ENCODE assay signal across 18 cellular contexts in the genomic region with DNA sequence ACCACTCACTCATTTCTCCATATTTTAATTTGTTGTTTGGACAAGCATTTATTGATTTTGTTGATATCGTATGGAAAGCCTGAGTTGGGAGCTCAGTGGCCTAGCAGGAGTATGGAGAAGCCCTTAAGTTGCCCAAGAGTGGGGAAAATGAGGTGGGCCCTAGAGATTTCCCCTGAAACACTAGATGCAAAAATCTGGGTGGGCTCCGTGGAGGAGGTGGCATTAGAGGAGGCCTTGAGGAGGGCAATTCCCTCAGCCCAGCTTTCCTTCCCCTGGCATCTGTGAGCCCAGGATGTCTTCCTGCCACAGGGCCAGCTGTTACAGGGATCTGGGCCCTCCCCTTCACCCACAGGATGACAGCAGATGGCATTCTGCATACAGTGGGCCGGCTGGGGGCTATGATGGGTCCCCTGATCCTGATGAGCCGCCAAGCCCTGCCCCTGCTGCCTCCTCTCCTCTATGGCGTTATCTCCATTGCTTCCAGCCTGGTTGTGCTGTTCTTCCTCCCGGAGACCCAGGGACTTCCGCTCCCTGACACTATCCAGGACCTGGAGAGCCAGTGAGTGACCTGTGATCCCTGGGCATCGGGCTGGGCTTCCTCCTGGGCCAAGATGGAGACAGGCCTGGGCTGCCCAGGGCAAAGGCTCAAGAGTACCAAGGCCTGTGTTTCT. TPM values are rescaled to one million over a fixed set of nuclear protein-coding genes. Genes with fewer than 3 reads are reported as not detected.
DNase-seq lines count a peak whose midpoint lies in the region; ATAC-seq and TF ChIP-seq lines count a peak whose summit lies in the region.
"Had no signal": no experiment of that assay in that cellular context is flagged by ENCODE, and none has a peak within 500 bp of the region (broad histone marks: within the 10 kb centered on the region; RNA-seq: fewer than 3 reads in every experiment).

No MANE protein-coding gene starts in this region.

- no peak overlapping the region for H3K4me3 Mint-ChIP-seq in naive thymus-derived CD4-positive, alpha-beta T cell

- H3K27me3 ChIP-seq in lower lobe of right lung (ENCODE audit: low read depth) (no peaks in the 10 kb centered on the region), upper lobe of right lung (no peaks in the 10 kb centered on the region)
- H3K27me3 ChIP-seq in naive thymus-derived CD4-positive, alpha-beta T cell (ENCODE audit: control insufficient read depth in 2 of 2, insufficient read depth in 2 of 2, low read length in 2 of 2), result no peaks in the 10 kb centered on the region

- H3K4me3 ChIP-seq in lower lobe of right lung, result no peak overlapping the region
- no peak overlapping the region for H3K4me3 ChIP-seq in upper lobe of right lung
- H3K4me3 ChIP-seq in naive thymus-derived CD4-positive, alpha-beta T cell (ENCODE audit: low read length), result no peak overlapping the region
- H3K4me3 ChIP-seq: SK-N-MC had no signal

- peaks cover 0 to 5% (median 0%) of the 10 kb centered on the region in 5 donors for H3K27me3 Mint-ChIP-seq in naive thymus-derived CD4-positive, alpha-beta T cell

- H3K36me3 Mint-ChIP-seq in naive thymus-derived CD4-positive, alpha-beta T cell, result no peaks in the 10 kb centered on the region

- CTCF ChIA-PET in naive thymus-derived CD4-positive, alpha-beta T cell (lab: Charles Lee), result no interaction called here

- DNase-seq in activated effector memory CD4-positive, alpha-beta T cell treated with anti-CD3 and anti-CD28 coated beads, Interleukin-2, amount 50 U/mL, for 16 hours, result peak; percentile 27
- no peak for DNase-seq in activated effector memory CD4-positive, alpha-beta T cell treated with Interleukin-2 at 50 U/mL for 16 hours
- peak; percentile 59 for DNase-seq in NCI-H524 treated with DMSO at 0.1 percent for 48 hours (lab: John Stamatoyannopoulos, UW)
- DNase-seq in lower lobe of right lung, result peak; percentile 16
- DNase-seq in upper lobe of right lung, result peak; percentile 40
- DNase-seq in naive thymus-derived CD4-positive, alpha-beta T cell, result no peak
- DNase-seq: EL, NCI-H1105 treated with DMSO at 0.1 percent for 48 hours, NCI-H1930, Right ventricle myocardium superior had no signal

- H3K27ac Mint-ChIP-seq in naive thymus-derived CD4-positive, alpha-beta T cell, result no peak overlapping the region

- no peak overlapping the region for H3K27ac ChIP-seq in lower lobe of right lung
- H3K27ac ChIP-seq in upper lobe of right lung, result no peak overlapping the region
- no peak overlapping the region for H3K27ac ChIP-seq in naive thymus-derived CD4-positive, alpha-beta T cell (ENCODE audit: low read depth, low read length)
- H3K27ac ChIP-seq: SK-N-MC had no signal

- no peaks in the 10 kb centered on the region for H3K9me3 ChIP-seq in lower lobe of right lung
- H3K9me3 ChIP-seq in upper lobe of right lung, result no peaks in the 10 kb centered on the region
- H3K9me3 ChIP-seq in naive thymus-derived CD4-positive, alpha-beta T cell (ENCODE audit: control insufficient read depth in 2 of 3, low read length in 3 of 3), result no peaks in the 10 kb centered on the region

- H3K4me1 Mint-ChIP-seq in naive thymus-derived CD4-positive, alpha-beta T cell, result peaks cover 0 to 7% (median 4%) of the 10 kb centered on the region in 7 donors

- H3K9me3 Mint-ChIP-seq in naive thymus-derived CD4-positive, alpha-beta T cell, result no peaks in the 10 kb centered on the region

- ATAC-seq in lower lobe of right lung, result no peak
- ATAC-seq in upper lobe of right lung, result no peak
- no peak for ATAC-seq in GM18505 (IDR thresholded peaks at IDR 0.05; ENCODE audit: unreplicated experiment)
- no peak for ATAC-seq in GM21619 (IDR thresholded peaks at IDR 0.05; ENCODE audit: unreplicated experiment)
- no peak for ATAC-seq in naive thymus-derived CD4-positive, alpha-beta T cell
- ATAC-seq: Panc1 had no signal

- POLR2A ChIA-PET in naive thymus-derived CD4-positive, alpha-beta T cell (lab: Charles Lee), result no interaction called here

- intact Hi-C loops in lower lobe of right lung (cut with DNase I), result no loop called here
- intact Hi-C loops in upper lobe of right lung (cut with DNase I), result no loop called here
- intact Hi-C loops in naive thymus-derived CD4-positive, alpha-beta T cell (cut with micrococcal nuclease), result no loop called here

- H3K36me3 ChIP-seq in lower lobe of right lung (no peaks in the 10 kb centered on the region), upper lobe of right lung (no peaks in the 10 kb centered on the region)
- no peaks in the 10 kb centered on the region for H3K36me3 ChIP-seq in naive thymus-derived CD4-positive, alpha-beta T cell (ENCODE audit: control insufficient read depth in 2 of 3, insufficient read depth in 3 of 3, low read length in 3 of 3)

- TF ChIP-seq CTCF in lower lobe of right lung (IDR thresholded peaks at IDR 0.05), result no peak
- TF ChIP-seq CTCF in upper lobe of right lung (IDR thresholded peaks at IDR 0.05), result no peak

- H3K4me1 ChIP-seq in lower lobe of right lung, result no peaks in the 10 kb centered on the region
- no peaks in the 10 kb centered on the region for H3K4me1 ChIP-seq in upper lobe of right lung
- H3K4me1 ChIP-seq in naive thymus-derived CD4-positive, alpha-beta T cell (ENCODE audit: control insufficient read depth in 2 of 2, insufficient read depth in 2 of 2, low read length in 2 of 2), result no peaks in the 10 kb centered on the region

- no peak for TF ChIP-seq POLR2A in GM18505 (IDR thresholded peaks at IDR 0.05; ENCODE audit: borderline replicate concordance, extremely low read depth, insufficient read depth, insufficient read length)

RNA-seq across cellular contexts. Expression of a gene that starts 13.7 kb away (rescaled TPM):
- total RNA-seq in lower lobe of right lung (not detected), upper lobe of right lung (not detected)
- total RNA-seq in naive thymus-derived CD4-positive, alpha-beta T cell, result not detected
- not detected for polyA plus RNA-seq in naive thymus-derived CD4-positive, alpha-beta T cell
- total RNA-seq: H1, HT1080, Right ventricle myocardium superior had no signal
- polyA plus RNA-seq: H1 had no signal

RNA-seq across cellular contexts. Expression of a gene that starts 21.6 kb away (rescaled TPM):
- not detected for total RNA-seq in lower lobe of right lung
- not detected for total RNA-seq in upper lobe of right lung
- total RNA-seq in naive thymus-derived CD4-positive, alpha-beta T cell, result not detected
- polyA plus RNA-seq in naive thymus-derived CD4-positive, alpha-beta T cell, result not detected
- total RNA-seq: A172, H1, HT1080, NCI-H460, Right ventricle myocardium superior had no signal
- polyA plus RNA-seq: H1 had no signal

Comparison
In these comparisons a context has a peak if more than half of its experiments do, and no peak if none do; other contexts are left out.
1. DNase-seq: peak in activated effector memory CD4-positive, alpha-beta T cell treated with anti-CD3 and anti-CD28 coated beads, Interleukin-2, amount 50 U/mL, for 16 hours (single experiment), NCI-H524 treated with DMSO at 0.1 percent for 48 hours (single experiment), lower lobe of right lung (single experiment) and upper lobe of right lung (single experiment); none in activated effector memory CD4-positive, alpha-beta T cell treated with Interleukin-2 at 50 U/mL for 16 hours (single experiment) and naive thymus-derived CD4-positive, alpha-beta T cell (0 of 9).